In the genomic region with DNA sequence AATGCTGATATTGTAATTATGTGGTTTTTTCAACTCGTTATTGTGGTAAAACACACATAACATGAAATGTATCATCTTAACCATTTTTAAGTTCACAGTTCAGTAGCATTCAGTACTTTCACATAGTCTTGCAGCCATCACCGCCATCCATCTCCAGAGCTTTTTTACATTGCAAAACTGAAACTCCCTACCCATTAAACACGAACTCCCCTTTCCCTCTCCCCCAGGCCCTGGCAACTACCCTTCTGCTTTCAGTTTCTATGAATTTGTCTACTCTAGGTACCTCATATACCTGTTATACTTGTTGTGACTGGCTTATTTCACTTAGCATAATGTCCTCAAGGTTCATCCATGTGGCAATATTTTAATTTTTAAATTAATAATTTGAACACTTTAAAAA, we compare ENCODE assay signal across 11 cellular contexts.
A peak's percentile ranks its signal among the peaks of the same experiment; 100 is the strongest.
DNase-seq lines count a peak whose midpoint lies in the region; ATAC-seq and TF ChIP-seq lines count a peak whose summit lies in the region.
"Had no signal": no experiment of that assay in that cellular context is flagged by ENCODE, and none has a peak within 500 bp of the region (broad histone marks: within the 10 kb centered on the region; RNA-seq: fewer than 3 reads in every experiment).

No MANE protein-coding gene starts in this region.

- no peak overlapping the region for H3K9ac ChIP-seq in neural progenitor cell

- no peaks in the 10 kb centered on the region for H3K4me1 ChIP-seq in neural progenitor cell

- intact Hi-C loops in Calu3 (cut with micrococcal nuclease; ENCODE audit: unreplicated experiment), result no loop called here

- no peak for DNase-seq in activated naive CD8-positive, alpha-beta T cell treated with anti-CD3 and anti-CD28 coated beads for 36 hours
- DNase-seq in activated naive CD8-positive, alpha-beta T cell treated with anti-CD3 and anti-CD28 coated beads, Interleukin-2, amount 50 U/mL, for 24 hours, result no peak
- DNase-seq in neural progenitor cell (ENCODE audit: low spot score) (no peak), immature natural killer cell (no peak), NCI-H187 treated with DMSO at 0.1 percent for 48 hours (lab: John Stamatoyannopoulos, UW) (no peak), Calu3 (no peak)
- DNase-seq: activated CD4-positive, alpha-beta T cell treated with anti-CD3 and anti-CD28 coated beads, Interleukin-2, amount 10 ng/mL, durations not matched to agents 24 days and 14 days; activated naive CD4-positive, alpha-beta T cell; cerebellar nuclear complex had no signal

- no peak overlapping the region for H3K4me3 ChIP-seq in neural progenitor cell

- H3K27ac ChIP-seq in neural progenitor cell, result no peak overlapping the region

- BruUV-seq in Calu3 (replicated peaks; lab: Mats Ljungman, UMichigan), result no TSS peak

- no peaks in the 10 kb centered on the region for H3K36me3 ChIP-seq in neural progenitor cell

- no peaks in the 10 kb centered on the region for H3F3A ChIP-seq in neural progenitor cell (ENCODE audit: low read depth)

- no peaks in the 10 kb centered on the region for H3K27me3 ChIP-seq in neural progenitor cell

- CTCF ChIA-PET in Calu3 (lab: Charles Lee), result no interaction called here

- no peak overlapping the region for H3K4me2 ChIP-seq in neural progenitor cell

- peak overlapping the region; percentile 4 for H3K27ac Mint-ChIP-seq in activated naive CD8-positive, alpha-beta T cell treated with anti-CD3 and anti-CD28 coated beads for 36 hours
- H3K27ac Mint-ChIP-seq in activated naive CD8-positive, alpha-beta T cell treated with anti-CD3 and anti-CD28 coated beads, Interleukin-2, amount 50 U/mL, for 24 hours, result no peak overlapping the region
- H3K27ac Mint-ChIP-seq in neural progenitor cell (no peak overlapping the region), immature natural killer cell (no peak overlapping the region), Calu3 (ENCODE audit: unreplicated experiment) (no peak overlapping the region)
- H3K27ac Mint-ChIP-seq: activated CD4-positive, alpha-beta T cell treated with anti-CD3 and anti-CD28 coated beads, Interleukin-2, amount 10 ng/mL, durations not matched to agents 24 days and 14 days had no signal

- H4K20me1 ChIP-seq in neural progenitor cell (ENCODE audit: low read depth), result no peaks in the 10 kb centered on the region

- H3K9me3 ChIP-seq in neural progenitor cell (ENCODE audit: low read depth), result no peaks in the 10 kb centered on the region

- H3K4me1 Mint-ChIP-seq in activated naive CD8-positive, alpha-beta T cell treated with anti-CD3 and anti-CD28 coated beads for 36 hours, result peaks cover 2% of the 10 kb centered on the region
- no peaks in the 10 kb centered on the region for H3K4me1 Mint-ChIP-seq in activated naive CD8-positive, alpha-beta T cell treated with anti-CD3 and anti-CD28 coated beads, Interleukin-2, amount 50 U/mL, for 24 hours
- no peaks in the 10 kb centered on the region for H3K4me1 Mint-ChIP-seq in neural progenitor cell
- no peaks in the 10 kb centered on the region for H3K4me1 Mint-ChIP-seq in immature natural killer cell
- no peaks in the 10 kb centered on the region for H3K4me1 Mint-ChIP-seq in Calu3 (ENCODE audit: low read depth, unreplicated experiment)
- H3K4me1 Mint-ChIP-seq: activated CD4-positive, alpha-beta T cell treated with anti-CD3 and anti-CD28 coated beads, Interleukin-2, amount 10 ng/mL, durations not matched to agents 24 days and 14 days had no signal

- no peaks in the 10 kb centered on the region for H3K9me3 Mint-ChIP-seq in activated naive CD8-positive, alpha-beta T cell treated with anti-CD3 and anti-CD28 coated beads for 36 hours
- no peaks in the 10 kb centered on the region for H3K9me3 Mint-ChIP-seq in activated naive CD8-positive, alpha-beta T cell treated with anti-CD3 and anti-CD28 coated beads, Interleukin-2, amount 50 U/mL, for 24 hours
- H3K9me3 Mint-ChIP-seq in neural progenitor cell (no peaks in the 10 kb centered on the region), immature natural killer cell (peaks cover 0 to 24% (median 7%) of the 10 kb centered on the region in 6 donors), Calu3 (ENCODE audit: low read depth, unreplicated experiment) (no peaks in the 10 kb centered on the region)
- H3K9me3 Mint-ChIP-seq: activated CD4-positive, alpha-beta T cell treated with anti-CD3 and anti-CD28 coated beads, Interleukin-2, amount 10 ng/mL, durations not matched to agents 24 days and 14 days had no signal

- H3K27me3 Mint-ChIP-seq in activated naive CD8-positive, alpha-beta T cell treated with anti-CD3 and anti-CD28 coated beads for 36 hours, result peaks cover 6% of the 10 kb centered on the region
- no peaks in the 10 kb centered on the region for H3K27me3 Mint-ChIP-seq in activated naive CD8-positive, alpha-beta T cell treated with anti-CD3 and anti-CD28 coated beads, Interleukin-2, amount 50 U/mL, for 24 hours
- H3K27me3 Mint-ChIP-seq in neural progenitor cell (ENCODE audit: insufficient read depth, low read depth) (no peaks in the 10 kb centered on the region), immature natural killer cell (ENCODE audit: low read depth in 3 of 3) (peaks cover 0 to 2% (median 0%) of the 10 kb centered on the region in 3 donors), Calu3 (ENCODE audit: unreplicated experiment) (no peaks in the 10 kb centered on the region)
- H3K27me3 Mint-ChIP-seq: activated CD4-positive, alpha-beta T cell treated with anti-CD3 and anti-CD28 coated beads, Interleukin-2, amount 10 ng/mL, durations not matched to agents 24 days and 14 days had no signal

- no peaks in the 10 kb centered on the region for H3K79me2 ChIP-seq in neural progenitor cell (ENCODE audit: low read depth)

- no peak overlapping the region for H2AFZ ChIP-seq in neural progenitor cell (replicated peaks)

- TF ChIP-seq CTCF in neural progenitor cell (IDR thresholded peaks at IDR 0.05) (no peak), Calu3 (IDR thresholded peaks at IDR 0.05; ENCODE audit: unreplicated experiment) (no peak)

- no peak overlapping the region for H3K4me3 Mint-ChIP-seq in activated naive CD8-positive, alpha-beta T cell treated with anti-CD3 and anti-CD28 coated beads for 36 hours
- H3K4me3 Mint-ChIP-seq in activated naive CD8-positive, alpha-beta T cell treated with anti-CD3 and anti-CD28 coated beads, Interleukin-2, amount 50 U/mL, for 24 hours, result no peak overlapping the region
- no peak overlapping the region for H3K4me3 Mint-ChIP-seq in neural progenitor cell
- no peak overlapping the region for H3K4me3 Mint-ChIP-seq in immature natural killer cell
- no peak overlapping the region for H3K4me3 Mint-ChIP-seq in Calu3 (ENCODE audit: low read depth, unreplicated experiment)
- H3K4me3 Mint-ChIP-seq: activated CD4-positive, alpha-beta T cell treated with anti-CD3 and anti-CD28 coated beads, Interleukin-2, amount 10 ng/mL, durations not matched to agents 24 days and 14 days had no signal

- H3K36me3 Mint-ChIP-seq in activated naive CD8-positive, alpha-beta T cell treated with anti-CD3 and anti-CD28 coated beads for 36 hours, result no peaks in the 10 kb centered on the region
- peaks cover 2% of the 10 kb centered on the region for H3K36me3 Mint-ChIP-seq in activated naive CD8-positive, alpha-beta T cell treated with anti-CD3 and anti-CD28 coated beads, Interleukin-2, amount 50 U/mL, for 24 hours (ENCODE audit: low read depth)
- peaks cover 5% of the 10 kb centered on the region for H3K36me3 Mint-ChIP-seq in neural progenitor cell
- no peaks in the 10 kb centered on the region for H3K36me3 Mint-ChIP-seq in immature natural killer cell
- no peaks in the 10 kb centered on the region for H3K36me3 Mint-ChIP-seq in Calu3 (ENCODE audit: insufficient read depth, unreplicated experiment)

- no peak for ATAC-seq in activated naive CD8-positive, alpha-beta T cell treated with anti-CD3 and anti-CD28 coated beads, Interleukin-2, amount 50 U/mL, for 24 hours
- ATAC-seq in HG02678 (IDR thresholded peaks at IDR 0.05; ENCODE audit: unreplicated experiment), result peak; percentile 98
- peak; percentile 51 for ATAC-seq in HG03439 (IDR thresholded peaks at IDR 0.05; ENCODE audit: unreplicated experiment)
